17 cellular contexts compared by ENCODE assay signal in the genomic region with DNA sequence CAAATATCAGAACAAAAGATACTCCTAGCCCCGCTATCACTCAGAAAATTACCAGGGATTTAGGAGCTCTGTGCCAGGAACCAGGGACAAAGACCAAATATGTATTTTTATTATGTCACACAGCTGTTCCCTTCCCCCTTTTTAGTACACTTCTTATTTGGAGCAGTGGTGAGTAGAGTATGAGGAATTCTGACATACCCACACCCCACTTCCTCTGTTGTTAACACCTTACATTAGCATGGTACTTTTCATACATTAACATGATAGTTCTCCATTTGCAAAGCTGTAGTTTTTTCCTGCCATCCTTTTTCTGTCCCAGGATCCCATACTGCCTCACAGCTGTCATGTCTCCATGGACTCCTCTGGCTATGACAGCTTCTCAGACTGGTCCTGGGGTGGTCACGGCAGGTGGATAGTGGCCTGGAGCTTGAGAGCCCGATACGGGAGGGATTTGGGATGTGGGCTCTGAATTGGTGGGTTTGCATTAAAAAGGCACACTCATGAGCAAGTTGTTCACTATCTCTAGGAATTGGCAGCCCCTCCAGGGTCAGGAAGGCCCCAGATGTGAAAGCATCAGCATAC.
"Had no signal": no experiment of that assay in that cellular context is flagged by ENCODE, and none has a peak within 500 bp of the region (broad histone marks: within the 10 kb centered on the region; RNA-seq: fewer than 3 reads in every experiment).

No MANE protein-coding gene starts in this region.

- H3K27me3 ChIP-seq: ascending aorta, esophagus muscularis mucosa, gastroesophageal sphincter, heart left ventricle, sigmoid colon, thyroid gland had no signal

- DNase-seq: activated CD4-positive, alpha-beta T cell treated with anti-CD3 and anti-CD28 coated beads, Interleukin-2, amount 10 ng/mL, durations not matched to agents 24 days and 14 days; activated CD4-positive, CD25-positive, alpha-beta regulatory T cell; activated CD8-positive, alpha-beta T cell treated with anti-CD3 and anti-CD28 coated beads, Interleukin-2, amount 10 ng/mL, durations not matched to agents 7 days and 5 days; activated naive CD4-positive, alpha-beta T cell treated with anti-CD3 and anti-CD28 coated beads, Interleukin-2, amount 50 U/mL, for 16 hours; cerebellar nuclear complex; cortex of kidney; heart left ventricle; mesenchymal stem cell; mucosa of descending colon; naive thymus-derived CD8-positive, alpha-beta T cell; sigmoid colon; stimulated activated naive CD4-positive, alpha-beta T cell treated with Interleukin-2 at 50 U/mL for 16 hours; T-cell; thyroid gland had no signal

- H3K27ac ChIP-seq: ascending aorta, esophagus muscularis mucosa, gastroesophageal sphincter, heart left ventricle, sigmoid colon, thyroid gland had no signal

- H3K36me3 ChIP-seq: ascending aorta, esophagus muscularis mucosa, gastroesophageal sphincter, heart left ventricle, sigmoid colon, thyroid gland had no signal

- H3K4me3 ChIP-seq: ascending aorta, esophagus muscularis mucosa, gastroesophageal sphincter, heart left ventricle, mucosa of descending colon, sigmoid colon, thyroid gland had no signal

- ATAC-seq: activated CD8-positive, alpha-beta T cell treated with anti-CD3 and anti-CD28 coated beads, Interleukin-2, amount 10 ng/mL, durations not matched to agents 7 days and 5 days; gastroesophageal sphincter; heart left ventricle; mucosa of descending colon; naive thymus-derived CD8-positive, alpha-beta T cell; T-cell had no signal

- H3K9me3 ChIP-seq: ascending aorta, esophagus muscularis mucosa, gastroesophageal sphincter, mucosa of descending colon, sigmoid colon, thyroid gland had no signal
